Comparison of ENCODE assay signal across 4 cellular contexts in genomic region chr14:101404426-101405170, GRCh38.
TF ChIP-seq lines count a peak whose summit lies in the region.

No MANE protein-coding gene starts in this region.

TF ChIP-seq in SK-N-SH, 30 proteins besides CTCF, POLR2A, EP300 and RAD21:
- TF ChIP-seq TCF12 (IDR thresholded peaks at IDR 0.05) (no peak), FOSL2 (IDR thresholded peaks at IDR 0.05; ENCODE audit: borderline replicate concordance, low read depth) (no peak), TEAD4 (IDR thresholded peaks at IDR 0.05; ENCODE audit: borderline replicate concordance, insufficient read depth) (no peak), NFIC (IDR thresholded peaks at IDR 0.05; ENCODE audit: borderline replicate concordance) (no peak), JUND (IDR thresholded peaks at IDR 0.05) (no peak), ZBTB33 (IDR thresholded peaks at IDR 0.05; ENCODE audit: borderline replicate concordance, low read depth) (no peak), IRF3 (IDR thresholded peaks at IDR 0.05; ENCODE audit: low read depth, low read length) (no peak), RFX5 (IDR thresholded peaks at IDR 0.05; ENCODE audit: low read length) (no peak), ELF1 (IDR thresholded peaks at IDR 0.05) (no peak), TAF1 (IDR thresholded peaks at IDR 0.05; ENCODE audit: borderline replicate concordance, low read depth, low read length) (no peak)

TF ChIP-seq in SK-N-SH treated with all-trans-retinoic acid at 6 μM for 48 hours, 23 proteins besides CTCF, POLR2A, EP300 and RAD21:
- TF ChIP-seq, protein P1, sequence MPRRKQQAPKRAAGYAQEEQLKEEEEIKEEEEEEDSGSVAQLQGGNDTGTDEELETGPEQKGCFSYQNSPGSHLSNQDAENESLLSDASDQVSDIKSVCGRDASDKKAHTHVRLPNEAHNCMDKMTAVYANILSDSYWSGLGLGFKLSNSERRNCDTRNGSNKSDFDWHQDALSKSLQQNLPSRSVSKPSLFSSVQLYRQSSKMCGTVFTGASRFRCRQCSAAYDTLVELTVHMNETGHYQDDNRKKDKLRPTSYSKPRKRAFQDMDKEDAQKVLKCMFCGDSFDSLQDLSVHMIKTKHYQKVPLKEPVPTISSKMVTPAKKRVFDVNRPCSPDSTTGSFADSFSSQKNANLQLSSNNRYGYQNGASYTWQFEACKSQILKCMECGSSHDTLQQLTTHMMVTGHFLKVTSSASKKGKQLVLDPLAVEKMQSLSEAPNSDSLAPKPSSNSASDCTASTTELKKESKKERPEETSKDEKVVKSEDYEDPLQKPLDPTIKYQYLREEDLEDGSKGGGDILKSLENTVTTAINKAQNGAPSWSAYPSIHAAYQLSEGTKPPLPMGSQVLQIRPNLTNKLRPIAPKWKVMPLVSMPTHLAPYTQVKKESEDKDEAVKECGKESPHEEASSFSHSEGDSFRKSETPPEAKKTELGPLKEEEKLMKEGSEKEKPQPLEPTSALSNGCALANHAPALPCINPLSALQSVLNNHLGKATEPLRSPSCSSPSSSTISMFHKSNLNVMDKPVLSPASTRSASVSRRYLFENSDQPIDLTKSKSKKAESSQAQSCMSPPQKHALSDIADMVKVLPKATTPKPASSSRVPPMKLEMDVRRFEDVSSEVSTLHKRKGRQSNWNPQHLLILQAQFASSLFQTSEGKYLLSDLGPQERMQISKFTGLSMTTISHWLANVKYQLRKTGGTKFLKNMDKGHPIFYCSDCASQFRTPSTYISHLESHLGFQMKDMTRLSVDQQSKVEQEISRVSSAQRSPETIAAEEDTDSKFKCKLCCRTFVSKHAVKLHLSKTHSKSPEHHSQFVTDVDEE (CRISPR knock-in tag; IDR thresholded peaks at IDR 0.05), result no peak
- TF ChIP-seq TCF4 (CRISPR knock-in tag; IDR thresholded peaks at IDR 0.05; ENCODE audit: borderline replicate concordance), result no peak
- TF ChIP-seq, protein P2, sequence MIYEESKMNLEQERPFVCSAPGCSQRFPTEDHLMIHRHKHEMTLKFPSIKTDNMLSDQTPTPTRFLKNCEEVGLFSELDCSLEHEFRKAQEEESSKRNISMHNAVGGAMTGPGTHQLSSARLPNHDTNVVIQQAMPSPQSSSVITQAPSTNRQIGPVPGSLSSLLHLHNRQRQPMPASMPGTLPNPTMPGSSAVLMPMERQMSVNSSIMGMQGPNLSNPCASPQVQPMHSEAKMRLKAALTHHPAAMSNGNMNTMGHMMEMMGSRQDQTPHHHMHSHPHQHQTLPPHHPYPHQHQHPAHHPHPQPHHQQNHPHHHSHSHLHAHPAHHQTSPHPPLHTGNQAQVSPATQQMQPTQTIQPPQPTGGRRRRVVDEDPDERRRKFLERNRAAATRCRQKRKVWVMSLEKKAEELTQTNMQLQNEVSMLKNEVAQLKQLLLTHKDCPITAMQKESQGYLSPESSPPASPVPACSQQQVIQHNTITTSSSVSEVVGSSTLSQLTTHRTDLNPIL (CRISPR knock-in tag; IDR thresholded peaks at IDR 0.05; ENCODE audit: low read depth), result no peak
- no peak for TF ChIP-seq GLIS3 (CRISPR knock-in tag; IDR thresholded peaks at IDR 0.05)
- TF ChIP-seq ZNF70 (CRISPR knock-in tag; IDR thresholded peaks at IDR 0.05), result no peak
- no peak for TF ChIP-seq PPARA (CRISPR knock-in tag; IDR thresholded peaks at IDR 0.05; ENCODE audit: borderline replicate concordance)
- TF ChIP-seq ISL1 (CRISPR knock-in tag; IDR thresholded peaks at IDR 0.05), result no peak
- no peak for TF ChIP-seq ESRRG (CRISPR knock-in tag; IDR thresholded peaks at IDR 0.05)
- no peak for TF ChIP-seq ZNF8 (CRISPR knock-in tag; IDR thresholded peaks at IDR 0.05)
- TF ChIP-seq POU6F1 (CRISPR knock-in tag; IDR thresholded peaks at IDR 0.05; ENCODE audit: borderline replicate concordance, low read depth), result no peak
- TF ChIP-seq BACH2 (CRISPR knock-in tag; IDR thresholded peaks at IDR 0.05; ENCODE audit: borderline replicate concordance), result no peak
- TF ChIP-seq ZFP30 (CRISPR knock-in tag; IDR thresholded peaks at IDR 0.05), result no peak

TF ChIP-seq in H1, 55 proteins besides CTCF, POLR2A, EP300 and RAD21:
- TF ChIP-seq RXRA (IDR thresholded peaks at IDR 0.05; ENCODE audit: insufficient read depth, low read depth, low read length), result no peak
- no peak for TF ChIP-seq TCF12 (IDR thresholded peaks at IDR 0.05; ENCODE audit: low read depth, low read length)
- TF ChIP-seq RNF2 (IDR thresholded peaks at IDR 0.05; ENCODE audit: borderline replicate concordance, low read depth, low read length, missing control alignments, poor library complexity, severe bottlenecking), result no peak
- no peak for TF ChIP-seq MAFK (IDR thresholded peaks at IDR 0.05; ENCODE audit: low read depth, low read length)
- no peak for TF ChIP-seq SP2 (IDR thresholded peaks at IDR 0.05; ENCODE audit: low read length)
- no peak for TF ChIP-seq KDM4A (IDR thresholded peaks at IDR 0.05; ENCODE audit: low read depth, low read length, severe bottlenecking)
- TF ChIP-seq SIX5 (IDR thresholded peaks at IDR 0.05; ENCODE audit: low read depth, low read length), result no peak
- no peak for TF ChIP-seq RBBP5 (IDR thresholded peaks at IDR 0.05; ENCODE audit: borderline replicate concordance, low read depth, low read length)

TF ChIP-seq in HepG2, 621 proteins besides CTCF, POLR2A, EP300 and RAD21:
- TF ChIP-seq MAZ (IDR thresholded peaks at IDR 0.05; ENCODE audit: borderline replicate concordance, low read depth, low read length) (no peak), MAZ (CRISPR knock-in tag; IDR thresholded peaks at IDR 0.05; ENCODE audit: low read depth) (no peak), SRSF9 (IDR thresholded peaks at IDR 0.05; ENCODE audit: borderline replicate concordance, insufficient read depth, low read depth, low read length, poor library complexity, severe bottlenecking) (no peak)
